1 cellular context compared by ENCODE assay signal in the genomic region with DNA sequence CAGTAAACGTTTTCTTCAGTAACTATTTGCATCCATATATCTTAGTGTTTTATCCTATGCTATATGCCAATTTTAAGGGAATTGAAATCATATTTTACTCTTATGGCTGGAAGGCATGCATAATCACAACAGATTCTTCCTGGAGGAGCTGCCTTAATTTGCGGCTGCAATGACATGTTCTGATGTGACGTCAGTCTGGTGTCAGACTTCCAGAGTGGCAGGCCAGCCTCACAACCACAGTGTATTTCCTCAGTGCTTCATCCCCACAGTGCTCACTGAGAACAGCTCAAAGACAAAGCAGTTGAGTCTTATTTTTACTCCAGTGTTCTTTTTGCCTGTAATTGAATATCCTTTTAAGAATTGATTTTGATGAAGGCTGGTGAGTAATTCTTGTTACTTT.
TF ChIP-seq lines count a peak whose summit lies in the region.

No MANE protein-coding gene starts in this region.

TF ChIP-seq in K562, 482 proteins besides CTCF, POLR2A, EP300 and RAD21 (continued from another document):
- TF ChIP-seq CREM (IDR thresholded peaks at IDR 0.05; ENCODE audit: low read depth) = 0 out of 2 replicates have a peak, but pooled peaks have one; percentile 28
